8 cellular contexts compared by ENCODE assay signal in the genomic region with DNA sequence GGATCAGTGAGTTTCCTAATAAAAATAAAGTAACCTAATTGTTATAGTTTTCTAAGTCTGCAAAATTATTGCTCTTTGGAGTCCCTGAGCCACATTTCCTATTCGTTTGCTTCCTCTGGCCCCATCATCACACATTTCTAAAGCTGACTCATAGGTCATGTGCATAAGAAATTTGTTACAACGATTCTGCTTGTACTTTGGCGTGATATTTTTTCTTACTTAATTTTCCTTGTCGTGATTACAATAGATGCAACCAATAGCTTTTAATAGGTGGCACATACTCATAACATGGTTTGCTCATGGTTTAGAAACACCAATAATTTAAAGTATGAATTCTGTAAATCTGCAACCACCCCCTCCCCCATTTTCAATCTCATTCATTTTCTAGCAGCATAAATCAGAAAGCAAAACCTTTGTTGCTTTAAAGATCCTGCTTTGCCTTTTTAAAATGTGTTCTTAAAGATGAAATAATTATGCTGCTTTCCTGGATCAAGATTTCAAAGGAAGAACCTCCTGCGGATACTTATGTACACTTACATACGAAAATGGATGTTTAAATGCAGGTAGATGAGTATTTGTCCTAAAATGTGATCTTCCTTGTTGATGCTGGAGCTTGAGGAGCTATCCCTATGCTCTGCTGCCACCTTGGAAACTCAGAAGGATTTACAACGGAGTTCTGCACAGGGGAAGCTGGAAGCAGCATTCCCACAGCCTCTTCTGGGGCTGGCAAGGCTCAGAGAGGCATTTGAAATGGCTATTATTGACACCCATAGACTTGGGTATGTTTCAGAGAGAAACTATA. TPM values are rescaled to one million over a fixed set of nuclear protein-coding genes. Genes with fewer than 3 reads are reported as not detected.
DNase-seq lines count a peak whose midpoint lies in the region; ATAC-seq, FAIRE-seq and TF ChIP-seq lines count a peak whose summit lies in the region.

No MANE protein-coding gene starts in this region.

- no peaks in the 10 kb centered on the region for H3K9me3 Mint-ChIP-seq in activated naive CD8-positive, alpha-beta T cell treated with anti-CD3 and anti-CD28 coated beads, Interleukin-2, amount 50 U/mL, for 24 hours

- CTCF ChIA-PET in AG04449 (lab: Yijun Ruan, JAX), result interaction anchor here (0.8 to 3.7 kb wide), 15 partner anchors 10 to 1387 kb away, joined by 3 to 29 read pairs (median 3); no protein-coding TSS in a partner anchor
- CTCF ChIA-PET in mammary epithelial cell (lab: Charles Lee; ENCODE audit: low non-redundant PET), result interaction anchor here (0.6 kb wide), 1 partner anchor 397 kb away, joined by 3 read pairs; no protein-coding TSS in a partner anchor

- FAIRE-seq in keratinocyte (lab: Jason Lieb, UNC), result peak; percentile 86

- POLR2A ChIA-PET in AG04449 (lab: Yijun Ruan, JAX), result interaction anchor here (0.5 to 1.5 kb wide), 2 partner anchors 19 to 777 kb away, joined by 4 to 6 read pairs; no protein-coding TSS in a partner anchor

- BruUV-seq in mammary epithelial cell (replicated peaks; lab: Mats Ljungman, UMichigan), result no TSS peak

- no peak overlapping the region for H3K4me3 Mint-ChIP-seq in activated naive CD8-positive, alpha-beta T cell treated with anti-CD3 and anti-CD28 coated beads, Interleukin-2, amount 50 U/mL, for 24 hours

- H3K79me2 ChIP-seq in mammary epithelial cell (ENCODE audit: insufficient read depth, low read length), result peaks cover 26% of the 10 kb centered on the region
- H3K79me2 ChIP-seq in keratinocyte (ENCODE audit: control insufficient read depth, insufficient read depth, low read length), result peaks cover 26% of the 10 kb centered on the region

- DNase-seq in AG04449 (ENCODE audit: low read depth, low spot score) (peak; percentile 72), MG63 (peak; percentile 41), mammary epithelial cell (peak; percentile 77), keratinocyte (ENCODE audit: low read depth, low spot score) (no peak), stromal cell of bone marrow (ENCODE audit: low read depth) (peak; percentile 79), posterior vena cava (ENCODE audit: low spot score) (no peak)
- DNase-seq in activated effector memory CD4-positive, alpha-beta T cell treated with Interleukin-2 at 50 U/mL for 16 hours, result no peak
- no peak for DNase-seq in activated naive CD8-positive, alpha-beta T cell treated with anti-CD3 and anti-CD28 coated beads, Interleukin-2, amount 50 U/mL, for 24 hours

- H4K20me1 ChIP-seq in mammary epithelial cell (ENCODE audit: insufficient read depth, low read length) (no peaks in the 10 kb centered on the region), keratinocyte (ENCODE audit: control insufficient read depth, extremely low read depth, insufficient read depth, low read length) (no peaks in the 10 kb centered on the region)

- 38% methylated on average over 6 of the region's 7 CpGs for WGBS in mammary epithelial cell (ENCODE audit: low coverage, missing lambda C conversion rate)

- no peak overlapping the region for H3K27ac Mint-ChIP-seq in activated naive CD8-positive, alpha-beta T cell treated with anti-CD3 and anti-CD28 coated beads, Interleukin-2, amount 50 U/mL, for 24 hours

- H3K4me3 ChIP-seq in AG04449 (ENCODE audit: low read depth, low read length) (peak overlapping the region; percentile 77), MG63 (peak overlapping the region; percentile 61), mammary epithelial cell (replicated peaks in 1 of 3; ENCODE audit: insufficient read depth in 1 of 3, low read depth in 2 of 3, low read length in 3 of 3) (peak overlapping the region; percentile 89 to 90 (median 89)), keratinocyte (ENCODE audit: control insufficient read depth in 2 of 3, extremely low read depth in 1 of 3, insufficient read depth in 2 of 3, low read depth in 1 of 3, low read length in 3 of 3) (peak overlapping the region; percentile 72 to 85 (median 85))

- peaks cover 55% of the 10 kb centered on the region for H3K27me3 Mint-ChIP-seq in activated naive CD8-positive, alpha-beta T cell treated with anti-CD3 and anti-CD28 coated beads, Interleukin-2, amount 50 U/mL, for 24 hours

- peaks cover 35% of the 10 kb centered on the region for H3K4me1 ChIP-seq in mammary epithelial cell (ENCODE audit: insufficient read depth, low read length)
- peaks cover 20% of the 10 kb centered on the region for H3K4me1 ChIP-seq in keratinocyte (ENCODE audit: control insufficient read depth, extremely low read depth, insufficient read depth, low read length)

- H3K9me3 ChIP-seq in MG63, result no peaks in the 10 kb centered on the region
- no peaks in the 10 kb centered on the region for H3K9me3 ChIP-seq in mammary epithelial cell (replicated peaks; ENCODE audit: insufficient read depth, low read length)
- no peaks in the 10 kb centered on the region for H3K9me3 ChIP-seq in keratinocyte (ENCODE audit: control insufficient read depth, low read depth, low read length)

- H3K4me2 ChIP-seq in mammary epithelial cell (ENCODE audit: insufficient read depth, low read depth, low read length) (peak overlapping the region; percentile 97), keratinocyte (ENCODE audit: control insufficient read depth, extremely low read depth, insufficient read depth, low read depth, low read length) (peak overlapping the region; percentile 96)

- H2AFZ ChIP-seq in mammary epithelial cell (ENCODE audit: low read depth, low read length) (peak overlapping the region; percentile 97), keratinocyte (ENCODE audit: control insufficient read depth, low read length) (peak overlapping the region; percentile 93)

- no peaks in the 10 kb centered on the region for H3K9me1 ChIP-seq in keratinocyte (ENCODE audit: control insufficient read depth, extremely low read depth, insufficient read depth, low read length)

- dilution Hi-C loops in mammary epithelial cell (cut with HindIII; ENCODE audit: low sequenced_read_pairs) (no loop called here), keratinocyte (cut with MboI; ENCODE audit: extremely low pct_ligation_motif_present, low sequenced_read_pairs) (no loop called here)

- H3K36me3 Mint-ChIP-seq in activated naive CD8-positive, alpha-beta T cell treated with anti-CD3 and anti-CD28 coated beads, Interleukin-2, amount 50 U/mL, for 24 hours (ENCODE audit: low read depth), result no peaks in the 10 kb centered on the region

- H3K27ac ChIP-seq in mammary epithelial cell (ENCODE audit: insufficient read depth, low read depth, low read length), result peak overlapping the region; percentile 67
- peak overlapping the region; percentile 86 for H3K27ac ChIP-seq in keratinocyte (ENCODE audit: control insufficient read depth, insufficient read depth, low read length)

- in situ Hi-C loops in mammary epithelial cell (cut with MboI; ENCODE audit: low sequenced_read_pairs in 2 of 2), result loop anchor here in 1 of 2 donors (10.0 to 25.0 kb wide), 2 partner anchors 293 to 566 kb away; no protein-coding TSS in a partner anchor

- no peak for ATAC-seq in activated naive CD8-positive, alpha-beta T cell treated with anti-CD3 and anti-CD28 coated beads, Interleukin-2, amount 50 U/mL, for 24 hours

- H3K27me3 ChIP-seq in MG63, result peaks cover 8% of the 10 kb centered on the region; the same call in 1 of the 2 replicates
- H3K27me3 ChIP-seq in mammary epithelial cell (ENCODE audit: insufficient read depth, low read length), result no peaks in the 10 kb centered on the region
- no peaks in the 10 kb centered on the region for H3K27me3 ChIP-seq in keratinocyte (ENCODE audit: control insufficient read depth, extremely low read depth, insufficient read depth, low read length)

- TF ChIP-seq CTCF in AG04449 (IDR thresholded peaks at IDR 0.05; ENCODE audit: insufficient read depth, low read length, missing control alignments) (peak; percentile 70), mammary epithelial cell (conservative IDR thresholded peaks at IDR 0.05 in 1 of 2, IDR thresholded peaks at IDR 0.05 in 1 of 2; ENCODE audit: extremely low read depth in 1 of 2, insufficient read depth in 1 of 2, low read depth in 1 of 2, low read length in 2 of 2) (peak; percentile 62 to 79), keratinocyte (optimal IDR thresholded peaks at IDR 0.05 in 1 of 3, IDR thresholded peaks at IDR 0.05 in 1 of 3, conservative IDR thresholded peaks at IDR 0.05 in 1 of 3; ENCODE audit: extremely low read depth in 1 of 3, insufficient read depth in 2 of 3, low read length in 3 of 3) (peak; percentile 32 to 83 (median 75))

- peak overlapping the region; percentile 84 for H3K9ac ChIP-seq in mammary epithelial cell (ENCODE audit: insufficient read depth, low read length)
- peak overlapping the region; percentile 88 for H3K9ac ChIP-seq in keratinocyte (ENCODE audit: control insufficient read depth, extremely low read depth, insufficient read depth, low read length)

- intact Hi-C loops in mammary epithelial cell (cut with micrococcal nuclease), result loop anchor here (1.0 to 5.0 kb wide), 6 partner anchors 61 to 397 kb away; no protein-coding TSS in a partner anchor
- intact Hi-C loops in posterior vena cava (cut with DNase I), result no loop called here

- peaks cover 7% of the 10 kb centered on the region for H3K4me1 Mint-ChIP-seq in activated naive CD8-positive, alpha-beta T cell treated with anti-CD3 and anti-CD28 coated beads, Interleukin-2, amount 50 U/mL, for 24 hours

- no peaks in the 10 kb centered on the region for H3K36me3 ChIP-seq in MG63
- H3K36me3 ChIP-seq in mammary epithelial cell (ENCODE audit: insufficient read depth, low read length), result no peaks in the 10 kb centered on the region
- H3K36me3 ChIP-seq in keratinocyte (ENCODE audit: control insufficient read depth in 2 of 2, extremely low read depth in 1 of 2, insufficient read depth in 2 of 2, low read length in 2 of 2), result no peaks in the 10 kb centered on the region

RNA-seq across cellular contexts. Expression of a gene that starts 1.7 kb away (rescaled TPM):
- 0.22 and 2.5 TPM in 2 replicates for total RNA-seq in MG63 (2014; rRNA removed; shearing (Covaris generic); ENCODE audit: low replicate concordance)
- total RNA-seq in mammary epithelial cell, result 10 to 100 TPM; 33.2 to 92.3 TPM
- polyA plus RNA-seq in mammary epithelial cell, result 32.7 TPM
- polyA minus RNA-seq in mammary epithelial cell, result 74.2 TPM
- 49.3 to 74.4 TPM (median 69.2 TPM) in 3 replicates for polyA plus RNA-seq in keratinocyte
- polyA plus RNA-seq in keratinocyte (2011; ENCODE audit: low read depth), result 55.8 TPM
- polyA plus RNA-seq in keratinocyte (2011; cell fraction: cytosol; rRNA removed), result 22.2 and 23.3 TPM in 2 replicates
- 229 and 258 TPM in 2 replicates for polyA plus RNA-seq in keratinocyte (2011; cell fraction: nucleus; rRNA removed)
- 29.4 and 43.2 TPM in 2 replicates for polyA plus RNA-seq in keratinocyte (2012; ENCODE audit: low replicate concordance)
- 63.4 to 138 TPM (median 138 TPM) in 3 replicates for polyA minus RNA-seq in keratinocyte
- 50.3 TPM for polyA minus RNA-seq in keratinocyte (2011; cell fraction: cytosol; rRNA and poly(A)+ RNA removed)
- polyA minus RNA-seq in keratinocyte (2011; cell fraction: nucleus; rRNA and poly(A)+ RNA removed), result 292 and 345 TPM in 2 replicates
- total RNA-seq in posterior vena cava, result 10 to 100 TPM; 16.1 to 59.6 TPM

Comparison
In these comparisons a context has a peak if more than half of its experiments do, and no peak if none do; other contexts are left out.
1. DNase-seq: peak in AG04449 (single experiment), MG63 (single experiment), mammary epithelial cell (single experiment) and stromal cell of bone marrow (single experiment); none in keratinocyte (single experiment), posterior vena cava (single experiment), activated effector memory CD4-positive, alpha-beta T cell treated with Interleukin-2 at 50 U/mL for 16 hours (single experiment) and activated naive CD8-positive, alpha-beta T cell treated with anti-CD3 and anti-CD28 coated beads, Interleukin-2, amount 50 U/mL, for 24 hours (single experiment).
2. Peak in every context shown above with its lines, with median percentiles within 50 percentile points of each other: H3K4me3 ChIP-seq and CTCF ChIP-seq.